Comparison of ENCODE assay signal across 8 cellular contexts in the genomic region with DNA sequence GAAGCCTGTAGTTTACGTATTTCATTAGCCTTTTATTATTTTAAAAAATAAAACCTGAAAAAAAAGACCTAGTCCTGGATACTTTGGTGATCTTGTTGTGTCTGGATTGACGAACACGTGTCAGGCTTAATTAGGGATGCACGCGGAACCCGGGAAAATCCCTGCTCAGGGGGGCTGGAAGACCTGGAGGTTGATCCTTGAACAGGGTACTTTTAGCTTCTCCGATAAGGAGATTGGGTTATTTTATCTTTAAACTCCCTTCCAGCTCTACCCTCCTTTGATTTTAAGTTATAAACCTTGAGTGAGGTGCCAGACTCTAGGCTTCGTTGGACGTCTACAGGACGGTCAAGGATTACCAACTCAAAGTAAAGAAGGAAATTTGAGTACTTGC. TPM values are rescaled to one million over a fixed set of nuclear protein-coding genes. Genes with fewer than 3 reads are reported as not detected.
DNase-seq lines count a peak whose midpoint lies in the region; ATAC-seq and TF ChIP-seq lines count a peak whose summit lies in the region.

No MANE protein-coding gene starts in this region.

- no peaks in the 10 kb centered on the region for H3K27me3 ChIP-seq in DOHH2 (ENCODE audit: control insufficient read depth, low read length)
- no peaks in the 10 kb centered on the region for H3K27me3 ChIP-seq in H9 (ENCODE audit: insufficient read depth, low read length)
- H3K27me3 ChIP-seq in SJCRH30: no peaks in the 10 kb centered on the region
- no peaks in the 10 kb centered on the region for H3K27me3 ChIP-seq in heart left ventricle

- H2BK12ac ChIP-seq in H9 (ENCODE audit: insufficient read length, low read depth, low read length): no peak overlapping the region

- no peaks in the 10 kb centered on the region for H3K9me2 ChIP-seq in DOHH2 (replicated peaks; ENCODE audit: control insufficient read depth, low read length)

- peaks cover 20 to 25% of the 10 kb centered on the region in 2 experiments for H3K4me1 Mint-ChIP-seq in H9

- no CpG with 5 or more reads among the region's 10 CpGs for WGBS in H9 (ENCODE audit: extremely low coverage, insufficient read length, low lambda C conversion rate)
- WGBS in heart left ventricle, 4 donors: 7 to 12% (median 10%) methylated on average over 10 of the region's 10 CpGs

- no peak overlapping the region for H2AK5ac ChIP-seq in H9 (ENCODE audit: insufficient read length, low read length)

- H3K79me2 ChIP-seq in DOHH2 (ENCODE audit: control insufficient read depth, low read length) (peaks cover 27% of the 10 kb centered on the region), H9 (ENCODE audit: insufficient read depth, low read length) (no peaks in the 10 kb centered on the region; the same call in 1 of the 2 replicates)

- H3K9me3 ChIP-seq in DOHH2 (ENCODE audit: control insufficient read depth, insufficient read depth, low read length) (no peaks in the 10 kb centered on the region; the same call in 1 of the 2 replicates), H9 (ENCODE audit: control insufficient read depth, low read depth, low read length) (no peaks in the 10 kb centered on the region), SJCRH30 (replicated peaks) (no peaks in the 10 kb centered on the region), heart left ventricle (peaks cover 0 to under 1% (median 0%) of the 10 kb centered on the region in 12 donors)

- TF ChIP-seq CTCF in DOHH2 (IDR thresholded peaks at IDR 0.05; ENCODE audit: low read depth, low read length, poor library complexity, severe bottlenecking) (no peak), H9 (conservative IDR thresholded peaks at IDR 0.05) (no peak), heart left ventricle (IDR thresholded peaks at IDR 0.05) (no peak)

- H3K79me1 ChIP-seq in H9 (ENCODE audit: insufficient read depth, low read depth, low read length, poor library complexity, severe bottlenecking): peaks cover 4% of the 10 kb centered on the region

- H2BK5ac ChIP-seq in H9 (ENCODE audit: insufficient read length, low read length): no peak overlapping the region

- no peak overlapping the region for H3K4ac ChIP-seq in H9 (ENCODE audit: low read depth, low read length)

- H3K9ac ChIP-seq in H9 (ENCODE audit: extremely low read depth, insufficient read length, low read length): peak overlapping the region; percentile 41

- no peak overlapping the region for H2BK20ac ChIP-seq in H9 (ENCODE audit: low read depth, low read length, poor library complexity, severe bottlenecking)

- peak overlapping the region in 1 of 3 experiments; percentile 77; a peak in 2 of 7 replicates for H3K27ac Mint-ChIP-seq in H9

- H3K56ac ChIP-seq in H9 (ENCODE audit: insufficient read length, low read depth, low read length): no peak overlapping the region

- DNase-seq in H9 (no peak), SJCRH30 (peak in 1 of 2 experiments; percentile 20), heart left ventricle (no peak), skeletal muscle cell (ENCODE audit: low read depth) (no peak), posterior cingulate gyrus (no peak), NCI-H146 (lab: John Stamatoyannopoulos, UW) (no peak), NCI-H2107 treated with DMSO at 0.1 percent for 48 hours (lab: John Stamatoyannopoulos, UW; ENCODE audit: unreplicated experiment) (no peak)

- H3K9me3 Mint-ChIP-seq in H9: peaks cover 0 to 3% of the 10 kb centered on the region in 2 experiments; a peak in 3 of 5 replicates

- H3K36me3 ChIP-seq in DOHH2 (ENCODE audit: control insufficient read depth, low read length) (peaks cover 30% of the 10 kb centered on the region), SJCRH30 (peaks cover 11% of the 10 kb centered on the region), heart left ventricle (peaks cover 0 to 31% (median 10%) of the 10 kb centered on the region in 9 donors)

- H3K23me2 ChIP-seq in H9 (ENCODE audit: insufficient read length, low read depth, low read length, poor library complexity, severe bottlenecking): peaks cover 6% of the 10 kb centered on the region

- TF ChIP-seq POLR2A in heart left ventricle (IDR thresholded peaks at IDR 0.05): no peak

- H3K18ac ChIP-seq in H9 (ENCODE audit: insufficient read length, low read depth, low read length): no peak overlapping the region

- no peak overlapping the region for H3K23ac ChIP-seq in H9 (ENCODE audit: insufficient read length, low read depth, low read length)

- H4K8ac ChIP-seq in H9 (replicated peaks; ENCODE audit: insufficient read length, low read depth, low read length): no peak overlapping the region

- H3K27ac ChIP-seq in DOHH2 (ENCODE audit: low read depth, low read length) (no peak overlapping the region), H9 (ENCODE audit: insufficient read length, low read depth, low read length) (no peak overlapping the region), SJCRH30 (peak overlapping the region; percentile 61), heart left ventricle (peak overlapping the region in 6 of 12 donors; percentile 35 to 96 (median 90))

- H4K20me1 ChIP-seq in DOHH2 (ENCODE audit: control insufficient read depth, insufficient read depth, low read depth, low read length): no peaks in the 10 kb centered on the region
- no peaks in the 10 kb centered on the region for H4K20me1 ChIP-seq in H9 (ENCODE audit: control insufficient read depth, insufficient read depth, insufficient read length)

- H3K4me3 Mint-ChIP-seq in H9: peak overlapping the region; percentile 93 to 94

- ATAC-seq in heart left ventricle: peak in 2 of 4 donors; percentile 1 to 12

- H3T11ph ChIP-seq in H9 (ENCODE audit: low read length): no peak overlapping the region

- peak overlapping the region; percentile 84 for H3K4me2 ChIP-seq in DOHH2 (ENCODE audit: low read length)
- H3K4me2 ChIP-seq in H9 (ENCODE audit: insufficient read depth, insufficient read length, low read length): peak overlapping the region; percentile 67

- no peak overlapping the region for H2BK15ac ChIP-seq in H9 (ENCODE audit: low read depth, low read length)

- H3K4me1 ChIP-seq in DOHH2 (ENCODE audit: control insufficient read depth, low read length): peaks cover 32% of the 10 kb centered on the region
- H3K4me1 ChIP-seq in H9 (ENCODE audit: insufficient read depth, low read length): peaks cover 2% of the 10 kb centered on the region; the same call in 1 of the 2 replicates
- H3K4me1 ChIP-seq in SJCRH30: peaks cover 6% of the 10 kb centered on the region; the same call in 1 of the 2 replicates
- H3K4me1 ChIP-seq in heart left ventricle: peaks cover 0 to 28% (median 16%) of the 10 kb centered on the region in 12 donors

- no peak overlapping the region for H2BK120ac ChIP-seq in H9 (ENCODE audit: low read depth, low read length, poor library complexity, severe bottlenecking)

- no peak overlapping the region for H4K91ac ChIP-seq in H9 (ENCODE audit: insufficient read length, low read depth, low read length)

- no peak overlapping the region for H2AFZ ChIP-seq in H9 (ENCODE audit: low read length)

- peaks cover 6% of the 10 kb centered on the region; the same call in 1 of the 2 replicates for H3F3A ChIP-seq in DOHH2 (ENCODE audit: control insufficient read depth, insufficient read depth)

- H3K14ac ChIP-seq in H9 (ENCODE audit: insufficient read depth, low read length): no peak overlapping the region

- peaks cover 27 to 46% (median 27%) of the 10 kb centered on the region in 3 experiments for H3K36me3 Mint-ChIP-seq in H9 (ENCODE audit: insufficient read depth in 1 of 3, low read depth in 3 of 3)

- H3K4me3 ChIP-seq in DOHH2 (ENCODE audit: low read length) (peak overlapping the region; percentile 95), SJCRH30 (peak overlapping the region; percentile 79), heart left ventricle (peak overlapping the region; percentile 69 to 99 (median 90)), skeletal muscle cell (ENCODE audit: low read depth, low read length) (peak overlapping the region; percentile 82)

- intact Hi-C loops in heart left ventricle (cut with DNase I) (loop anchor here in 3 of 10 donors (1.0 to 5.0 kb wide), 3 partner anchors 29 to 79 kb away; a partner anchor contains a TSS), posterior cingulate gyrus (cut with DNase I) (loop anchor here (2.0 kb wide), 1 partner anchor 29 kb away; a partner anchor contains a TSS)

- no peaks in the 10 kb centered on the region for H3K27me3 Mint-ChIP-seq in H9 (ENCODE audit: low read depth)

- H4K5ac ChIP-seq in H9 (ENCODE audit: insufficient read length, low read depth, low read length): no peak overlapping the region

RNA-seq across cellular contexts. Expression of a gene that starts 0.6 kb away (rescaled TPM):
- 18.6 and 20.1 TPM in 2 replicates for total RNA-seq in H9 (2021)
- 13.5 and 13.6 TPM in 2 replicates for total RNA-seq in SJCRH30 (2014; rRNA removed; shearing (Covaris generic))
- 10 to 100 TPM in 2 of 9 donors, 1 to 10 TPM in 7; 4.9 to 11.6 (median 8.4) TPM for total RNA-seq in heart left ventricle
- 1 to 10 TPM; 6.2 to 8.0 TPM for polyA plus RNA-seq in heart left ventricle

RNA-seq across cellular contexts. Expression of a gene that starts 28.7 kb away (rescaled TPM):
- 37.9 and 41.3 TPM in 2 replicates for total RNA-seq in H9 (2021)
- 40.4 and 45.3 TPM in 2 replicates for total RNA-seq in SJCRH30 (2014; rRNA removed; shearing (Covaris generic))
- 10 to 100 TPM; 11.5 to 22.8 (median 15.8) TPM for total RNA-seq in heart left ventricle
- polyA plus RNA-seq in heart left ventricle: 10 to 100 TPM; 23.6 to 33.5 TPM

RNA-seq across cellular contexts. Expression of a gene that starts 28.9 kb away (rescaled TPM):
- total RNA-seq in H9 (2021): 4.3 and 4.5 TPM in 2 replicates
- 1.8 and 2.9 TPM in 2 replicates for total RNA-seq in SJCRH30 (2014; rRNA removed; shearing (Covaris generic))
- total RNA-seq in heart left ventricle: 1 to 10 TPM; 2.2 to 8.2 (median 5.4) TPM
- 1 to 10 TPM; 2.6 to 2.8 TPM for polyA plus RNA-seq in heart left ventricle
